ENCODE assay signal across 24 cellular contexts in genomic region chr12:86229772-86230171, GRCh38. TPM values are rescaled to one million over a fixed set of nuclear protein-coding genes. Genes with fewer than 3 reads are reported as not detected.
DNase-seq lines count a peak whose midpoint lies in the region; ATAC-seq, FAIRE-seq and TF ChIP-seq lines count a peak whose summit lies in the region.
"Had no signal": no experiment of that assay in that cellular context is flagged by ENCODE, and none has a peak within 500 bp of the region (broad histone marks: within the 10 kb centered on the region; RNA-seq: fewer than 3 reads in every experiment).

No MANE protein-coding gene starts in this region.

- peak overlapping the region; percentile 82 for H2AFZ ChIP-seq in HCT116 (ENCODE audit: low read depth, low read length, poor library complexity, severe bottlenecking)
- no peak overlapping the region for H2AFZ ChIP-seq in H1 (ENCODE audit: low read length)
- H2AFZ ChIP-seq: GM23248 had no signal

- no peak overlapping the region for H3K14ac ChIP-seq in H1 (ENCODE audit: insufficient read length)

- no peak overlapping the region for H2BK20ac ChIP-seq in H1 (ENCODE audit: low read length)

- no peak overlapping the region for H3K4ac ChIP-seq in H1 (replicated peaks; ENCODE audit: insufficient read length, low read depth, low read length)

- no peaks in the 10 kb centered on the region for H3K79me1 ChIP-seq in H1 (ENCODE audit: low read depth, low read length)

- H3K27me3 ChIP-seq in HCT116 (ENCODE audit: insufficient read depth, low read length) (no peaks in the 10 kb centered on the region), H1 (replicated peaks in 1 of 4; ENCODE audit: control insufficient read depth in 3 of 4, extremely low read depth in 1 of 4, insufficient read depth in 3 of 4, low read length in 3 of 4) (no peaks in the 10 kb centered on the region)
- H3K27me3 ChIP-seq: BLaER1 had no signal

- no peak overlapping the region for H3K56ac ChIP-seq in H1 (replicated peaks; ENCODE audit: insufficient read length, low read depth, low read length)

- TF ChIP-seq RAD21 in A549 (conservative IDR thresholded peaks at IDR 0.05 in 1 of 2, IDR thresholded peaks at IDR 0.05 in 1 of 2) (no peak), HCT116 (IDR thresholded peaks at IDR 0.05; ENCODE audit: low read depth) (no peak), H1 (IDR thresholded peaks at IDR 0.05 in 1 of 2, conservative IDR thresholded peaks at IDR 0.05 in 1 of 2; ENCODE audit: low read depth in 2 of 2, low read length in 2 of 2) (no peak)

- H4K8ac ChIP-seq in H1 (ENCODE audit: extremely low read depth, insufficient read depth, low read length) = no peak overlapping the region

- no peaks in the 10 kb centered on the region for H3K9me2 ChIP-seq in HCT116 (ENCODE audit: insufficient read depth)

- H3K79me2 ChIP-seq in HCT116 (ENCODE audit: insufficient read depth, low read length) (no peaks in the 10 kb centered on the region), H1 (ENCODE audit: control insufficient read depth in 1 of 2, insufficient read depth in 2 of 2, low read length in 2 of 2) (no peaks in the 10 kb centered on the region)

- no peak overlapping the region for H2BK5ac ChIP-seq in H1 (ENCODE audit: low read depth, low read length)

- TF ChIP-seq POLR2A in A549 (IDR thresholded peaks at IDR 0.05; ENCODE audit: low read length) (no peak), HCT116 (IDR thresholded peaks at IDR 0.05; ENCODE audit: borderline replicate concordance, extremely low read depth, insufficient read depth, insufficient read length) (no peak), H1 (IDR thresholded peaks at IDR 0.05; ENCODE audit: control extremely low read depth in 1 of 2, low read depth in 2 of 2, low read length in 2 of 2) (no peak)

- H3K4me3 ChIP-seq in A549 (no peak overlapping the region), HCT116 (replicated peaks in 1 of 2; ENCODE audit: low read depth in 1 of 2, low read length in 2 of 2) (no peak overlapping the region), H1 (ENCODE audit: extremely low read depth in 1 of 4, insufficient read depth in 2 of 4, low read depth in 3 of 4, low read length in 4 of 4) (no peak overlapping the region)
- H3K4me3 ChIP-seq: BLaER1, GM12878, GM23248 had no signal

- no peak overlapping the region for H3K18ac ChIP-seq in H1 (ENCODE audit: extremely low read depth, low read length)

- no peak overlapping the region for H3K27ac ChIP-seq in A549
- no peak overlapping the region for H3K27ac ChIP-seq in HCT116 (ENCODE audit: low read depth, low read length)
- H3K27ac ChIP-seq in H1 (ENCODE audit: low read depth, low read length) = no peak overlapping the region
- H3K27ac ChIP-seq: BLaER1, GM23248, HL-60, KMS-11 had no signal

- H3K36me3 Mint-ChIP-seq in nephron (ENCODE audit: low read depth) = peaks cover 13% of the 10 kb centered on the region
- H3K36me3 Mint-ChIP-seq in stimulated activated memory B cell treated with anti-CD40 and anti-IgM and Interleukin-4, amounts not matched to agents 10 μg/mL and 1 μg/mL and 100 μg/mL, for 72 hours = no peaks in the 10 kb centered on the region
- H3K36me3 Mint-ChIP-seq: CD14-positive monocyte; CD4-positive, alpha-beta memory T cell had no signal

- peaks cover 26% of the 10 kb centered on the region for H3K4me1 Mint-ChIP-seq in nephron
- no peaks in the 10 kb centered on the region for H3K4me1 Mint-ChIP-seq in stimulated activated memory B cell treated with anti-CD40 and anti-IgM and Interleukin-4, amounts not matched to agents 10 μg/mL and 1 μg/mL and 100 μg/mL, for 72 hours
- H3K4me1 Mint-ChIP-seq: CD14-positive monocyte; CD4-positive, alpha-beta memory T cell had no signal

- H2BK120ac ChIP-seq in H1 (replicated peaks; ENCODE audit: low read depth, low read length) = no peak overlapping the region

- ATAC-seq in A549 = no peak
- ATAC-seq in HCT116 = no peak
- no peak for ATAC-seq in stimulated activated memory B cell treated with anti-CD40 and anti-IgM and Interleukin-4, amounts not matched to agents 10 μg/mL and 1 μg/mL and 100 μg/mL, for 72 hours
- ATAC-seq: GM12878 had no signal

- no TSS peak for BruUV-seq in HCT116 (replicated peaks; lab: Mats Ljungman, UMichigan)

- peaks cover 21% of the 10 kb centered on the region for H3K9me3 Mint-ChIP-seq in nephron
- peaks cover 6% of the 10 kb centered on the region for H3K9me3 Mint-ChIP-seq in stimulated activated memory B cell treated with anti-CD40 and anti-IgM and Interleukin-4, amounts not matched to agents 10 μg/mL and 1 μg/mL and 100 μg/mL, for 72 hours

- no peaks in the 10 kb centered on the region for H3K36me3 ChIP-seq in HCT116 (ENCODE audit: control insufficient read depth in 1 of 2, insufficient read depth in 2 of 2, low read length in 2 of 2)
- no peaks in the 10 kb centered on the region for H3K36me3 ChIP-seq in H1 (ENCODE audit: control insufficient read depth in 2 of 4, insufficient read depth in 4 of 4, low read length in 3 of 4)
- H3K36me3 ChIP-seq: BLaER1 had no signal

- H2BK15ac ChIP-seq in H1 (ENCODE audit: low read length) = no peak overlapping the region

- H3K4me2 ChIP-seq in A549 (no peak overlapping the region), HCT116 (ENCODE audit: low read length) (0 out of 2 replicates have a peak overlapping the region, but pooled peaks have one; percentile 11), H1 (ENCODE audit: insufficient read depth in 1 of 2, low read depth in 2 of 2, low read length in 2 of 2) (no peak overlapping the region)
- H3K4me2 ChIP-seq: BLaER1, KMS-11 had no signal

- no peak for TF ChIP-seq CTCF in A549 (IDR thresholded peaks at IDR 0.05)
- TF ChIP-seq CTCF in HCT116 (IDR thresholded peaks at IDR 0.05 in 2 of 3, conservative IDR thresholded peaks at IDR 0.05 in 1 of 3; ENCODE audit: borderline replicate concordance in 1 of 3, insufficient read depth in 1 of 3, low read depth in 2 of 3, low read length in 2 of 3) = no peak
- TF ChIP-seq CTCF in H1 (IDR thresholded peaks at IDR 0.05; ENCODE audit: control extremely low read depth in 1 of 3, insufficient read depth in 1 of 3, low read depth in 1 of 3, low read length in 3 of 3) = no peak
- no peak for TF ChIP-seq CTCF in nephron (IDR thresholded peaks at IDR 0.05; ENCODE audit: unreplicated experiment in 3 of 3)

- FAIRE-seq in A549 (lab: Jason Lieb, UNC) = no peak
- FAIRE-seq in H1 (lab: Jason Lieb, UNC) = no peak
- FAIRE-seq: GM12878 had no signal

- intact Hi-C loops in HCT116 (cut with micrococcal nuclease) = no loop called here

- H4K5ac ChIP-seq in H1 (ENCODE audit: insufficient read length, low read depth, low read length) = no peak overlapping the region

- POLR2A ChIA-PET in A549 (lab: Yijun Ruan, JAX) = no interaction called here
- POLR2A ChIA-PET in HCT116 (lab: Charles Lee) = no interaction called here
- POLR2A ChIA-PET in H1 (lab: Charles Lee; ENCODE audit: partially characterized antibody) = no interaction called here

- H2BK12ac ChIP-seq in H1 (ENCODE audit: low read depth, low read length) = no peak overlapping the region

- H3K4me3 Mint-ChIP-seq in nephron = no peak overlapping the region
- no peak overlapping the region for H3K4me3 Mint-ChIP-seq in stimulated activated memory B cell treated with anti-CD40 and anti-IgM and Interleukin-4, amounts not matched to agents 10 μg/mL and 1 μg/mL and 100 μg/mL, for 72 hours
- H3K4me3 Mint-ChIP-seq: CD14-positive monocyte; CD4-positive, alpha-beta memory T cell; HFFc6 had no signal

- CTCF ChIA-PET in A549 (lab: Yijun Ruan, JAX) (no interaction called here), HCT116 (lab: Charles Lee) (no interaction called here), H1 (lab: Charles Lee; ENCODE audit: partially characterized antibody) (interaction anchor here (0.6 kb wide), 1 partner anchor 1183 kb away, joined by 4 read pairs; no protein-coding TSS in a partner anchor)

- DNase-seq in A549 (ENCODE audit: low read depth in 1 of 2, low spot score in 1 of 2) (no peak), HCT116 (ENCODE audit: low read depth, low spot score) (no peak), H1 (ENCODE audit: low read depth in 1 of 2, low spot score in 2 of 2) (no peak), T-helper 2 cell (no peak), AG08396 (ENCODE audit: low spot score) (no peak), foreskin melanocyte (no peak)
- DNase-seq: 8988T; CD4-positive, alpha-beta memory T cell; DMS 273 treated with DMSO at 0.1 percent for 48 hours; DMS53; DND-41; EL; GM23248; HCEC 1CT; HFFc6 had no signal

- H3K9me3 ChIP-seq in A549 = no peaks in the 10 kb centered on the region
- no peaks in the 10 kb centered on the region for H3K9me3 ChIP-seq in HCT116 (ENCODE audit: control insufficient read depth in 1 of 2, insufficient read depth in 1 of 2, low read depth in 1 of 2, low read length in 2 of 2)
- no peaks in the 10 kb centered on the region for H3K9me3 ChIP-seq in H1 (ENCODE audit: insufficient read depth in 2 of 2, low read depth in 1 of 2, low read length in 1 of 2)
- H3K9me3 ChIP-seq: BLaER1 had no signal

- H4K91ac ChIP-seq in H1 (replicated peaks; ENCODE audit: insufficient read length, low read length) = no peak overlapping the region

- H4K20me1 ChIP-seq in HCT116 (ENCODE audit: insufficient read depth) (no peaks in the 10 kb centered on the region), H1 (replicated peaks in 1 of 2; ENCODE audit: control insufficient read depth in 1 of 2, insufficient read depth in 2 of 2, low read length in 2 of 2) (no peaks in the 10 kb centered on the region)
- H4K20me1 ChIP-seq: BLaER1 had no signal

- no peaks in the 10 kb centered on the region for H3K27me3 Mint-ChIP-seq in nephron (ENCODE audit: low read depth)
- no peaks in the 10 kb centered on the region for H3K27me3 Mint-ChIP-seq in stimulated activated memory B cell treated with anti-CD40 and anti-IgM and Interleukin-4, amounts not matched to agents 10 μg/mL and 1 μg/mL and 100 μg/mL, for 72 hours
- H3K27me3 Mint-ChIP-seq: CD4-positive, alpha-beta memory T cell had no signal

- no peak overlapping the region for H3K23ac ChIP-seq in H1 (ENCODE audit: insufficient read length)

- TF ChIP-seq EP300 in A549 (IDR thresholded peaks at IDR 0.05) (no peak), H1 (IDR thresholded peaks at IDR 0.05; ENCODE audit: borderline replicate concordance in 1 of 2, low read depth in 2 of 2, low read length in 2 of 2) (no peak)

- H3K23me2 ChIP-seq in H1 (ENCODE audit: low read depth, low read length) = no peaks in the 10 kb centered on the region

- 89% methylated on average over 2 of the region's 2 CpGs for WGBS in A549 (ENCODE audit: missing lambda C conversion rate)
- 93% methylated on average over 2 of the region's 2 CpGs; no CpG with 5 or more reads in 1 of the 2 experiments for WGBS in H1 (ENCODE audit: extremely low coverage in 1 of 2, insufficient coverage in 1 of 2, insufficient read length in 1 of 2, insufficient replicate concordance in 2 of 2, low coverage in 1 of 2, low lambda C conversion rate in 2 of 2, missing lambda C conversion rate in 1 of 2), 2 experiments

- H3K27ac Mint-ChIP-seq in nephron = peak overlapping the region in 2 of 3 experiments; percentile 52 to 81
- no peak overlapping the region for H3K27ac Mint-ChIP-seq in stimulated activated memory B cell treated with anti-CD40 and anti-IgM and Interleukin-4, amounts not matched to agents 10 μg/mL and 1 μg/mL and 100 μg/mL, for 72 hours
- H3K27ac Mint-ChIP-seq: CD4-positive, alpha-beta memory T cell; HFFc6 had no signal

- H2AK5ac ChIP-seq in H1 (ENCODE audit: low read depth, low read length) = no peak overlapping the region

- H3K9ac ChIP-seq in HCT116 (ENCODE audit: low read length) = no peak overlapping the region
- H3K9ac ChIP-seq in H1 (replicated peaks in 1 of 4; ENCODE audit: extremely low read depth in 1 of 4, low read depth in 3 of 4, low read length in 3 of 4) = no peak overlapping the region
- H3K9ac ChIP-seq: BLaER1, GM23248, KMS-11 had no signal

- peaks cover 13% of the 10 kb centered on the region for H3K4me1 ChIP-seq in A549
- peaks cover 6 to 23% of the 10 kb centered on the region in 2 experiments; a peak in 3 of 4 replicates for H3K4me1 ChIP-seq in HCT116 (ENCODE audit: control insufficient read depth in 1 of 2, insufficient read depth in 2 of 2, low read length in 2 of 2)
- H3K4me1 ChIP-seq in H1 (replicated peaks in 1 of 4; ENCODE audit: control insufficient read depth in 3 of 4, insufficient read depth in 4 of 4, low read length in 3 of 4) = no peaks in the 10 kb centered on the region
- H3K4me1 ChIP-seq: BLaER1 had no signal

- RAD21 ChIA-PET in HCT116 (lab: Charles Lee; ENCODE audit: low non-redundant PET in 1 of 2, low total read pairs in 2 of 2, uncharacterized antibody in 2 of 2, unreplicated experiment in 2 of 2) = no interaction called here

RNA-seq across cellular contexts. Expression of gene MGAT4C, which starts 26.4 kb away (rescaled TPM):
- 0.03 and 0.17 TPM in 2 replicates for polyA plus RNA-seq in A549 (2011; rRNA removed)
- polyA plus RNA-seq in A549 (2012; cell fraction: cytosol; rRNA removed) = not detected in 2 replicates
- polyA plus RNA-seq in A549 (2012; cell fraction: nucleus; rRNA removed) = not detected in 2 replicates
- not detected in 3 replicates for polyA plus RNA-seq in A549 (2017; fragmentation: RNase III; extraction: RNeasy Plus Mini Kit Qiagen cat#74134 plus additional on column Dnase treatment)
- under 0.01 and 0.08 TPM in 2 replicates for polyA minus RNA-seq in A549 (2011; rRNA and poly(A)+ RNA removed)
- total RNA-seq in HCT116 (2021; ENCODE audit: unreplicated experiment) = not detected
- not detected in 2 replicates for polyA plus RNA-seq in HCT116 (2012)
- total RNA-seq in H1 (2021; fragmentation: NEBNext Ultra II Directional; extraction: Animal tissue kit (Norgen Biotek cat#: 25700)) = 2.5 and 3.0 TPM in 2 replicates
- polyA plus RNA-seq in H1 (2011; rRNA removed) = 0.64 and 1.6 TPM in 2 replicates
- polyA plus RNA-seq in H1 (2011; cell fraction: cytosol; rRNA removed) = 1.3 TPM
- 0.58 TPM for polyA plus RNA-seq in H1 (2011; cell fraction: nucleus; rRNA removed)
- 0.93 to 1.8 TPM (median 1.4 TPM) in 4 replicates for polyA plus RNA-seq in H1 (2012, experiment 1 of 2)
- 0.21 TPM for polyA plus RNA-seq in H1 (2012, experiment 2 of 2)
- polyA plus RNA-seq in H1 (2013, experiment 1 of 2) = 3.1 TPM
- polyA plus RNA-seq in H1 (2013, experiment 2 of 2) = 3.2 TPM
- polyA minus RNA-seq in H1 (2011; rRNA and poly(A)+ RNA removed) = 3.0 and 5.8 TPM in 2 replicates
- polyA minus RNA-seq in H1 (2011; cell fraction: cytosol; rRNA and poly(A)+ RNA removed) = 0.66 TPM
- 5.9 TPM for polyA minus RNA-seq in H1 (2011; cell fraction: nucleus; rRNA and poly(A)+ RNA removed)
- total RNA-seq: CD4-positive, alpha-beta memory T cell; G401; GM12878; GM23248; HFFc6; HT1080 had no signal
- polyA plus RNA-seq: CD14-positive monocyte; CD4-positive, alpha-beta memory T cell; GM12878; GM23248 had no signal

Comparison
In these comparisons a context has a peak if more than half of its experiments do, and no peak if none do; other contexts are left out.
1. Of the 18 proteins assayed by ChIP-seq in both H1 and A549: peak only in H1: none; only in A549: none; in both: MAFK; in neither: 17.